ENCODE assay signal across 29 cellular contexts in genomic region chr15:80285379-80285778, GRCh38. TPM values are rescaled to one million over a fixed set of nuclear protein-coding genes. Genes with fewer than 3 reads are reported as not detected.
"Had no signal": no experiment of that assay in that cellular context is flagged by ENCODE, and none has a peak within 500 bp of the region (broad histone marks: within the 10 kb centered on the region; RNA-seq: fewer than 3 reads in every experiment).

No MANE protein-coding gene starts in this region.

- H3K9me3 ChIP-seq: stomach, suprapubic skin, testis, thoracic aorta, thyroid gland, tibial artery, tibial nerve, transverse colon, upper lobe of left lung, upper lobe of right lung, uterus had no signal

- H3K27ac ChIP-seq: stomach, suprapubic skin, testis, thoracic aorta, thyroid gland, tibial artery, tibial nerve, transverse colon, upper lobe of left lung, upper lobe of right lung, uterus, vagina had no signal

- H3K36me3 Mint-ChIP-seq: stimulated activated effector memory CD8-positive, alpha-beta T cell treated with anti-CD3 and anti-CD28 coated beads, Interleukin-12 subunit alpha, Interleukin-12 subunit beta, amount 100 ng/mL, for 72 hours; stimulated activated memory B cell treated with anti-CD40 and anti-IgM and Interleukin-4, amounts not matched to agents 10 μg/mL and 1 μg/mL and 100 μg/mL, for 72 hours; stimulated activated naive B cell treated with anti-CD40 and anti-IgM and Interleukin-4, amounts not matched to agents 10 μg/mL and 1 μg/mL and 100 μg/mL, for 72 hours; type B pancreatic cell had no signal

- H3K4me3 ChIP-seq: stomach, suprapubic skin, testis, thoracic aorta, thyroid gland, tibial artery, tibial nerve, transverse colon, upper lobe of left lung, upper lobe of right lung, uterus, vagina had no signal

- H3K4me3 Mint-ChIP-seq: stimulated activated effector memory CD8-positive, alpha-beta T cell treated with anti-CD3 and anti-CD28 coated beads, Interleukin-12 subunit alpha, Interleukin-12 subunit beta, amount 100 ng/mL, for 72 hours; stimulated activated memory B cell treated with anti-CD40 and anti-IgM and Interleukin-4, amounts not matched to agents 10 μg/mL and 1 μg/mL and 100 μg/mL, for 72 hours; stimulated activated naive B cell treated with anti-CD40 and anti-IgM and Interleukin-4, amounts not matched to agents 10 μg/mL and 1 μg/mL and 100 μg/mL, for 72 hours; stimulated activated naive CD8-positive, alpha-beta T cell treated with anti-CD3 and anti-CD28 coated beads, Interleukin-15, amount 100 ng/mL, for 72 hours; stimulated activated naive CD8-positive, alpha-beta T cell treated with anti-CD3 and anti-CD28 coated beads, Interleukin-15, Interleukin-2, amounts not matched to agents 100 ng/mL and 50 ng/mL, for 24 hours; type B pancreatic cell had no signal

- H3K27me3 ChIP-seq: testis, thyroid gland, tibial nerve, transverse colon, upper lobe of left lung, upper lobe of right lung, uterus, vagina had no signal

- H3K27ac Mint-ChIP-seq: stimulated activated effector memory CD8-positive, alpha-beta T cell treated with anti-CD3 and anti-CD28 coated beads, Interleukin-12 subunit alpha, Interleukin-12 subunit beta, amount 100 ng/mL, for 72 hours; stimulated activated memory B cell treated with anti-CD40 and anti-IgM and Interleukin-4, amounts not matched to agents 10 μg/mL and 1 μg/mL and 100 μg/mL, for 72 hours; stimulated activated naive B cell treated with anti-CD40 and anti-IgM and Interleukin-4, amounts not matched to agents 10 μg/mL and 1 μg/mL and 100 μg/mL, for 72 hours; stimulated activated naive CD8-positive, alpha-beta T cell treated with anti-CD3 and anti-CD28 coated beads, Interleukin-15, Interleukin-2, amounts not matched to agents 100 ng/mL and 50 ng/mL, for 24 hours; type B pancreatic cell had no signal

- DNase-seq: stimulated activated CD4-positive, alpha-beta T cell treated with anti-CD3 and anti-CD28 coated beads, Interleukin-2, amount 100 ng/mL, for 48 hours; stimulated activated CD4-positive, alpha-beta T cell treated with anti-CD3 and anti-CD28 coated beads, Interleukin-4, amount 100 ng/mL, for 1 hour; stimulated activated CD4-positive, alpha-beta T cell treated with anti-CD3 and anti-CD28 coated beads, Interleukin-4, amount 100 ng/mL, for 24 hours; stimulated activated CD4-positive, alpha-beta T cell treated with anti-CD3 and anti-CD28 coated beads, Interleukin-4, amount 100 ng/mL, for 4 hours; stimulated activated CD8-positive, alpha-beta memory T cell treated with anti-CD3 and anti-CD28 coated beads, Interleukin-4, amount 100 ng/mL, for 48 hours; stimulated activated naive B cell treated with anti-CD40 and anti-IgM and Interleukin-4, amounts not matched to agents 10 μg/mL and 1 μg/mL and 100 μg/mL, for 72 hours; stimulated activated naive CD4-positive, alpha-beta T cell; stimulated activated naive CD4-positive, alpha-beta T cell treated with Interleukin-2 at 50 U/mL for 16 hours; stimulated activated naive CD8-positive, alpha-beta T cell treated with anti-CD3 and anti-CD28 coated beads, Interleukin-15, amount 100 ng/mL, for 72 hours; stimulated activated naive CD8-positive, alpha-beta T cell treated with anti-CD3 and anti-CD28 coated beads, Interleukin-15, Interleukin-2, amounts not matched to agents 100 U/mL and 50 U/mL, for 24 hours; stomach; substantia nigra; testis; thyroid gland; tibial artery; transverse colon; trophoblast cell; upper lobe of right lung; uterus had no signal

- H3K9me3 Mint-ChIP-seq: stimulated activated effector memory CD8-positive, alpha-beta T cell treated with anti-CD3 and anti-CD28 coated beads, Interleukin-12 subunit alpha, Interleukin-12 subunit beta, amount 100 ng/mL, for 72 hours; stimulated activated memory B cell treated with anti-CD40 and anti-IgM and Interleukin-4, amounts not matched to agents 10 μg/mL and 1 μg/mL and 100 μg/mL, for 72 hours; stimulated activated naive B cell treated with anti-CD40 and anti-IgM and Interleukin-4, amounts not matched to agents 10 μg/mL and 1 μg/mL and 100 μg/mL, for 72 hours; stimulated activated naive CD8-positive, alpha-beta T cell treated with anti-CD3 and anti-CD28 coated beads, Interleukin-15, amount 100 ng/mL, for 72 hours; stimulated activated naive CD8-positive, alpha-beta T cell treated with anti-CD3 and anti-CD28 coated beads, Interleukin-15, Interleukin-2, amounts not matched to agents 100 ng/mL and 50 ng/mL, for 24 hours; type B pancreatic cell had no signal

- H3K4me1 Mint-ChIP-seq: stimulated activated effector memory CD8-positive, alpha-beta T cell treated with anti-CD3 and anti-CD28 coated beads, Interleukin-12 subunit alpha, Interleukin-12 subunit beta, amount 100 ng/mL, for 72 hours; stimulated activated memory B cell treated with anti-CD40 and anti-IgM and Interleukin-4, amounts not matched to agents 10 μg/mL and 1 μg/mL and 100 μg/mL, for 72 hours; stimulated activated naive CD8-positive, alpha-beta T cell treated with anti-CD3 and anti-CD28 coated beads, Interleukin-15, amount 100 ng/mL, for 72 hours had no signal

- H3K4me1 ChIP-seq: stomach, suprapubic skin, testis, thyroid gland, tibial artery, tibial nerve, transverse colon, upper lobe of left lung, upper lobe of right lung, uterus, vagina had no signal

- H3K27me3 Mint-ChIP-seq: stimulated activated naive CD8-positive, alpha-beta T cell treated with anti-CD3 and anti-CD28 coated beads, Interleukin-15, Interleukin-2, amounts not matched to agents 100 ng/mL and 50 ng/mL, for 24 hours had no signal

- ATAC-seq: stimulated activated memory B cell treated with anti-CD40 and anti-IgM and Interleukin-4, amounts not matched to agents 10 μg/mL and 1 μg/mL and 100 μg/mL, for 72 hours; stimulated activated naive B cell treated with anti-CD40 and anti-IgM and Interleukin-4, amounts not matched to agents 10 μg/mL and 1 μg/mL and 100 μg/mL, for 72 hours; stimulated activated naive CD8-positive, alpha-beta T cell treated with anti-CD3 and anti-CD28 coated beads, Interleukin-15, amount 100 ng/mL, for 72 hours; stimulated activated naive CD8-positive, alpha-beta T cell treated with anti-CD3 and anti-CD28 coated beads, Interleukin-15, Interleukin-2, amounts not matched to agents 100 U/mL and 50 U/mL, for 24 hours; upper lobe of right lung had no signal

- H3K36me3 ChIP-seq: stomach, suprapubic skin, thoracic aorta, thyroid gland, tibial artery, tibial nerve, transverse colon, upper lobe of left lung, upper lobe of right lung, uterus, vagina had no signal

RNA-seq across cellular contexts. Expression of gene CTXND1, which starts 33.4 kb away (rescaled TPM):
- total RNA-seq: subcutaneous adipose tissue had no signal
